In genomic region chr11:118689503-118689851, GRCh38 we compare ENCODE assay signal across 9 cellular contexts. TPM values are rescaled to one million over a fixed set of nuclear protein-coding genes. Genes with fewer than 3 reads are reported as not detected.
DNase-seq lines count a peak whose midpoint lies in the region; ATAC-seq and TF ChIP-seq lines count a peak whose summit lies in the region.
"Had no signal": no experiment of that assay in that cellular context is flagged by ENCODE, and none has a peak within 500 bp of the region (broad histone marks: within the 10 kb centered on the region; RNA-seq: fewer than 3 reads in every experiment).

No MANE protein-coding gene starts in this region.

- no peaks in the 10 kb centered on the region for H3K36me3 ChIP-seq in ES-I3 (ENCODE audit: insufficient read depth, low read length)
- no peaks in the 10 kb centered on the region for H3K36me3 ChIP-seq in SK-N-SH (replicated peaks in 1 of 2; ENCODE audit: control insufficient read depth in 1 of 2, insufficient read depth in 2 of 2, low read length in 1 of 2)
- H3K36me3 ChIP-seq in heart left ventricle, result no peaks in the 10 kb centered on the region
- no peaks in the 10 kb centered on the region for H3K36me3 ChIP-seq in gastrocnemius medialis

- CTCF ChIA-PET in SK-N-SH (lab: Yijun Ruan, JAX), result interaction anchor here (0.6 to 3.9 kb wide), 77 partner anchors 10 to 649 kb away, joined by 3 to 101 read pairs (median 4); partner anchors contain the start of genes CENATAC, CXCR5, DDX6 and TRAPPC4

- intact Hi-C loops in heart left ventricle (cut with DNase I), result loop anchor here in 3 of 10 donors (2.0 to 5.0 kb wide), 3 partner anchors 103 to 268 kb away; partner anchors contain the start of genes DDX6 (in 1 of the 3) and UPK2 (in 1 of the 3)
- intact Hi-C loops in gastrocnemius medialis (cut with DNase I; ENCODE audit: low total_unique reads), result no loop called here

- no peak for TF ChIP-seq RAD21 in SK-N-SH (IDR thresholded peaks at IDR 0.05; ENCODE audit: low read length)

- H3K4me1 ChIP-seq in ES-I3 (ENCODE audit: insufficient read depth, low read length) (peaks cover 16% of the 10 kb centered on the region), SK-N-SH (ENCODE audit: control insufficient read depth in 1 of 2, insufficient read depth in 2 of 2, low read depth in 1 of 2, low read length in 1 of 2) (peaks cover 5 to 15% of the 10 kb centered on the region in 2 experiments; a peak in 2 of 4 replicates), heart left ventricle (peaks cover 0 to 30% (median 8%) of the 10 kb centered on the region in 12 donors), gastrocnemius medialis (peaks cover 0 to 4% of the 10 kb centered on the region in 2 donors)

- DNase-seq in SK-N-SH (no peak), heart left ventricle (peak in 1 of 5 donors; percentile 24), gastrocnemius medialis (no peak), DMS79 (lab: John Stamatoyannopoulos, UW) (no peak), occipital lobe (lab: John Stamatoyannopoulos, UW) (no peak)

- POLR2A ChIA-PET in SK-N-SH (lab: Yijun Ruan, JAX), result interaction anchor here (0.5 to 1.8 kb wide), 3 partner anchors 99 to 250 kb away, joined by 4 to 18 read pairs (median 5); partner anchors contain the start of gene DDX6

- WGBS in SK-N-SH (ENCODE audit: low lambda C conversion rate), result 8% methylated on average over 5 of the region's 9 CpGs
- WGBS in heart left ventricle, 4 donors, result 17 to 25% (median 19%) methylated on average over 5 to 9 of the region's 9 CpGs

- no peak for TF ChIP-seq CTCF in SK-N-SH (IDR thresholded peaks at IDR 0.05)
- no peak for TF ChIP-seq CTCF in heart left ventricle (IDR thresholded peaks at IDR 0.05)
- TF ChIP-seq CTCF in gastrocnemius medialis (IDR thresholded peaks at IDR 0.05 in 4 of 5, conservative IDR thresholded peaks at IDR 0.05 in 1 of 5), result no peak

- TF ChIP-seq EP300 in SK-N-SH (IDR thresholded peaks at IDR 0.05; ENCODE audit: borderline replicate concordance in 1 of 2, low read depth in 1 of 2, low read length in 1 of 2), result no peak

- H3K27ac ChIP-seq in SK-N-SH (ENCODE audit: low read depth in 2 of 2, low read length in 1 of 2) (peak overlapping the region in 1 of 2 experiments; percentile 91; a peak in 3 of 4 replicates), heart left ventricle (peak overlapping the region in 10 of 12 donors; percentile 54 to 82 (median 75)), gastrocnemius medialis (peak overlapping the region; percentile 70 to 83 (median 77))

- peak overlapping the region in 1 of 2 experiments; percentile 39; a peak in 1 of 4 replicates for H3K4me3 ChIP-seq in SK-N-SH (ENCODE audit: low read depth in 2 of 2, low read length in 1 of 2)
- H3K4me3 ChIP-seq in heart left ventricle, result peak overlapping the region in 11 of 12 donors; percentile 28 to 56 (median 51)
- H3K4me3 ChIP-seq in gastrocnemius medialis, result peak overlapping the region; percentile 47 to 64 (median 59)

- no peaks in the 10 kb centered on the region for H4K20me1 ChIP-seq in SK-N-SH (ENCODE audit: insufficient read depth)

- no peak for TF ChIP-seq POLR2A in heart left ventricle (IDR thresholded peaks at IDR 0.05)
- no peak for TF ChIP-seq POLR2A in gastrocnemius medialis (IDR thresholded peaks at IDR 0.05)

- H3K9me2 ChIP-seq in SK-N-SH, result no peaks in the 10 kb centered on the region

- H3K9ac ChIP-seq in ES-I3 (ENCODE audit: low read depth, low read length), result peak overlapping the region; percentile 43; the same call in 1 of the 2 replicates
- H3K9ac ChIP-seq in SK-N-SH, result no peak overlapping the region

- ATAC-seq in heart left ventricle, result peak in 2 of 4 donors; percentile 6 to 21
- peak; percentile 27 to 28 for ATAC-seq in gastrocnemius medialis
- ATAC-seq in HG02852 (IDR thresholded peaks at IDR 0.05; ENCODE audit: unreplicated experiment), result no peak
- no peak for ATAC-seq in GM21447 (IDR thresholded peaks at IDR 0.05; ENCODE audit: unreplicated experiment)

- H3K79me2 ChIP-seq in SK-N-SH (ENCODE audit: insufficient read depth), result no peaks in the 10 kb centered on the region

- H3K27me3 ChIP-seq in SK-N-SH (ENCODE audit: insufficient read depth) (no peaks in the 10 kb centered on the region), heart left ventricle (no peaks in the 10 kb centered on the region), gastrocnemius medialis (no peaks in the 10 kb centered on the region)

- no peaks in the 10 kb centered on the region for H3K9me3 ChIP-seq in ES-I3 (ENCODE audit: control insufficient read depth, insufficient read depth, low read length)
- H3K9me3 ChIP-seq in SK-N-SH, result no peaks in the 10 kb centered on the region
- H3K9me3 ChIP-seq in heart left ventricle, result no peaks in the 10 kb centered on the region
- no peaks in the 10 kb centered on the region for H3K9me3 ChIP-seq in gastrocnemius medialis

- H3F3A ChIP-seq in SK-N-SH (replicated peaks; ENCODE audit: insufficient read depth), result no peaks in the 10 kb centered on the region

- peak overlapping the region; percentile 66; the same call in 1 of the 2 replicates for H3K4me2 ChIP-seq in SK-N-SH

- in situ Hi-C loops in gastrocnemius medialis (cut with MboI; ENCODE audit: low sequenced_read_pairs in 4 of 4), result loop anchor here in 1 of 4 donors (25.0 kb wide), 1 partner anchor 98 kb away; the partner anchor contains the start of gene DDX6

- peak overlapping the region; percentile 72; the same call in 1 of the 2 replicates for H2AFZ ChIP-seq in SK-N-SH (ENCODE audit: low read depth)

TF ChIP-seq in SK-N-SH, 30 proteins besides CTCF, POLR2A, EP300 and RAD21 (continues in another document):
- TF ChIP-seq TEAD4 (IDR thresholded peaks at IDR 0.05; ENCODE audit: borderline replicate concordance, insufficient read depth), result no peak
- TF ChIP-seq USF1 (IDR thresholded peaks at IDR 0.05; ENCODE audit: borderline replicate concordance, low read depth), result no peak
- TF ChIP-seq TAF1 (IDR thresholded peaks at IDR 0.05; ENCODE audit: borderline replicate concordance, low read depth, low read length), result no peak
- no peak for TF ChIP-seq ELF1 (IDR thresholded peaks at IDR 0.05)
- TF ChIP-seq RFX5 (IDR thresholded peaks at IDR 0.05; ENCODE audit: low read length), result no peak
- TF ChIP-seq, protein P1, sequence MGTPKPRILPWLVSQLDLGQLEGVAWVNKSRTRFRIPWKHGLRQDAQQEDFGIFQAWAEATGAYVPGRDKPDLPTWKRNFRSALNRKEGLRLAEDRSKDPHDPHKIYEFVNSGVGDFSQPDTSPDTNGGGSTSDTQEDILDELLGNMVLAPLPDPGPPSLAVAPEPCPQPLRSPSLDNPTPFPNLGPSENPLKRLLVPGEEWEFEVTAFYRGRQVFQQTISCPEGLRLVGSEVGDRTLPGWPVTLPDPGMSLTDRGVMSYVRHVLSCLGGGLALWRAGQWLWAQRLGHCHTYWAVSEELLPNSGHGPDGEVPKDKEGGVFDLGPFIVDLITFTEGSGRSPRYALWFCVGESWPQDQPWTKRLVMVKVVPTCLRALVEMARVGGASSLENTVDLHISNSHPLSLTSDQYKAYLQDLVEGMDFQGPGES (IDR thresholded peaks at IDR 0.05; ENCODE audit: low read depth, low read length), result no peak
- TF ChIP-seq, protein P2, sequence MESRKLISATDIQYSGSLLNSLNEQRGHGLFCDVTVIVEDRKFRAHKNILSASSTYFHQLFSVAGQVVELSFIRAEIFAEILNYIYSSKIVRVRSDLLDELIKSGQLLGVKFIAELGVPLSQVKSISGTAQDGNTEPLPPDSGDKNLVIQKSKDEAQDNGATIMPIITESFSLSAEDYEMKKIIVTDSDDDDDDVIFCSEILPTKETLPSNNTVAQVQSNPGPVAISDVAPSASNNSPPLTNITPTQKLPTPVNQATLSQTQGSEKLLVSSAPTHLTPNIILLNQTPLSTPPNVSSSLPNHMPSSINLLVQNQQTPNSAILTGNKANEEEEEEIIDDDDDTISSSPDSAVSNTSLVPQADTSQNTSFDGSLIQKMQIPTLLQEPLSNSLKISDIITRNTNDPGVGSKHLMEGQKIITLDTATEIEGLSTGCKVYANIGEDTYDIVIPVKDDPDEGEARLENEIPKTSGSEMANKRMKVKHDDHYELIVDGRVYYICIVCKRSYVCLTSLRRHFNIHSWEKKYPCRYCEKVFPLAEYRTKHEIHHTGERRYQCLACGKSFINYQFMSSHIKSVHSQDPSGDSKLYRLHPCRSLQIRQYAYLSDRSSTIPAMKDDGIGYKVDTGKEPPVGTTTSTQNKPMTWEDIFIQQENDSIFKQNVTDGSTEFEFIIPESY (IDR thresholded peaks at IDR 0.05; ENCODE audit: borderline replicate concordance, low read depth), result no peak
- no peak for TF ChIP-seq EZH2phosphoT487 (IDR thresholded peaks at IDR 0.05; ENCODE audit: borderline replicate concordance, low read depth)
- TF ChIP-seq PBX3 (IDR thresholded peaks at IDR 0.05), result no peak
- TF ChIP-seq SMC3 (IDR thresholded peaks at IDR 0.05; ENCODE audit: low read depth, low read length), result no peak
- no peak for TF ChIP-seq NRF1 (IDR thresholded peaks at IDR 0.05; ENCODE audit: low read depth, low read length)
- no peak for TF ChIP-seq FOSL2 (IDR thresholded peaks at IDR 0.05; ENCODE audit: borderline replicate concordance, low read depth)
- no peak for TF ChIP-seq RCOR1 (IDR thresholded peaks at IDR 0.05; ENCODE audit: low read length)
- no peak for TF ChIP-seq MEF2A (IDR thresholded peaks at IDR 0.05; ENCODE audit: borderline replicate concordance, low read depth)

RNA-seq across cellular contexts. Expression of gene TREH, which starts 10.0 kb away (rescaled TPM):
- not detected in 2 replicates for polyA plus RNA-seq in SK-N-SH (2012; rRNA removed)
- not detected in 2 replicates for polyA plus RNA-seq in SK-N-SH (2012; cell fraction: cytosol; rRNA removed)
- polyA plus RNA-seq in SK-N-SH (2012; cell fraction: nucleus; rRNA removed), result not detected in 2 replicates
- total RNA-seq in heart left ventricle, result not detected
- polyA plus RNA-seq in heart left ventricle, result 1 to 10 TPM in 1 of 2 donors, under 1 TPM in 1; 0.17 to 1.7 TPM
- not detected for total RNA-seq in gastrocnemius medialis
- not detected for total RNA-seq in occipital lobe
- total RNA-seq: Daoy had no signal

Comparison
In these comparisons a context has a peak if more than half of its experiments do, and no peak if none do; other contexts are left out.
1. ATAC-seq: peak in gastrocnemius medialis (2 of 2); none in HG02852 (single experiment) and GM21447 (single experiment).